In genomic region chr14:36301159-36301558, GRCh38 we compare ENCODE assay signal across 16 cellular contexts.
"Had no signal": no experiment of that assay in that cellular context is flagged by ENCODE, and none has a peak within 500 bp of the region (broad histone marks: within the 10 kb centered on the region; RNA-seq: fewer than 3 reads in every experiment).

No MANE protein-coding gene starts in this region.

- H3K27me3 Mint-ChIP-seq: activated CD4-positive, alpha-beta memory T cell treated with anti-CD3 and anti-CD28 coated beads, Interleukin-2, amount 10 ng/mL, durations not matched to agents 7 days and 5 days; brain had no signal

- H3K27me3 ChIP-seq: uterus had no signal

- H3K27ac ChIP-seq: parathyroid adenoma, skin epidermis, uterus had no signal

- H3K4me3 Mint-ChIP-seq: activated CD4-positive, alpha-beta memory T cell treated with anti-CD3 and anti-CD28 coated beads, Interleukin-2, amount 10 ng/mL, durations not matched to agents 7 days and 5 days; activated T-helper 1 cell treated with anti-CD3 and anti-CD28 coated beads, Interleukin-12 subunit alpha, Interleukin-12 subunit beta, Interleukin-2, Interleukin-4 antibody, amounts not matched to agents 30 ng/mL and 10 ng/mL and 1 ng/mL, durations not matched to agents 14 hours and 24 hours and 36 hours; brain; endodermal cell; neural crest cell had no signal

- H3K4me1 Mint-ChIP-seq: activated CD4-positive, alpha-beta memory T cell treated with anti-CD3 and anti-CD28 coated beads, Interleukin-2, amount 10 ng/mL, durations not matched to agents 7 days and 5 days; neural crest cell had no signal

- H3K4me1 ChIP-seq: parathyroid adenoma, uterus had no signal

- H3K9me3 ChIP-seq: uterus had no signal

- DNase-seq: activated CD4-positive, alpha-beta memory T cell treated with anti-CD3 and anti-CD28 coated beads, Interleukin-2, amount 10 ng/mL, durations not matched to agents 7 days and 5 days; activated CD4-positive, alpha-beta T cell treated with anti-CD3 and anti-CD28 coated beads for 1 hour; activated naive CD4-positive, alpha-beta T cell treated with Interleukin-2 at 50 U/mL for 16 hours; dermis blood vessel endothelial cell; endodermal cell; erythroblast; foreskin melanocyte; left ventricle myocardium superior; retina; T-helper 9 cell; uterus had no signal

- H3K79me2 ChIP-seq: parathyroid adenoma had no signal

- H2AFZ ChIP-seq: parathyroid adenoma had no signal

- H3K9me3 Mint-ChIP-seq: activated CD4-positive, alpha-beta memory T cell treated with anti-CD3 and anti-CD28 coated beads, Interleukin-2, amount 10 ng/mL, durations not matched to agents 7 days and 5 days; activated T-helper 1 cell treated with anti-CD3 and anti-CD28 coated beads, Interleukin-12 subunit alpha, Interleukin-12 subunit beta, Interleukin-2, Interleukin-4 antibody, amounts not matched to agents 30 ng/mL and 10 ng/mL and 1 ng/mL, durations not matched to agents 14 hours and 24 hours and 36 hours; brain; endodermal cell; neural crest cell had no signal

- ATAC-seq: left ventricle myocardium superior had no signal

- H3K27ac Mint-ChIP-seq: activated CD4-positive, alpha-beta memory T cell treated with anti-CD3 and anti-CD28 coated beads, Interleukin-2, amount 10 ng/mL, durations not matched to agents 7 days and 5 days; activated T-helper 1 cell treated with anti-CD3 and anti-CD28 coated beads, Interleukin-12 subunit alpha, Interleukin-12 subunit beta, Interleukin-2, Interleukin-4 antibody, amounts not matched to agents 30 ng/mL and 10 ng/mL and 1 ng/mL, durations not matched to agents 14 hours and 24 hours and 36 hours; endodermal cell had no signal

- H3K4me3 ChIP-seq: skin epidermis, uterus had no signal

- H3K9ac ChIP-seq: parathyroid adenoma had no signal
